In genomic region chr1:56222914-56223540, GRCh38 we compare ENCODE assay signal across 20 cellular contexts.
"Had no signal": no experiment of that assay in that cellular context is flagged by ENCODE, and none has a peak within 500 bp of the region (broad histone marks: within the 10 kb centered on the region; RNA-seq: fewer than 3 reads in every experiment).

No MANE protein-coding gene starts in this region.

- DNase-seq: Karpas-422, KBM-7, MG63, NCI-H1092 treated with DMSO at 0.1 percent for 48 hours, NCI-H1436, NCI-H1694, NCI-H1930, NCI-H2081, NCI-H2107, NCI-H2227 treated with DMSO at 0.1 percent for 48 hours, NCI-H510A, NCI-H524 treated with DMSO at 0.1 percent for 48 hours, NCI-H69, NCI-H774, RPMI8226, SHP77, SK-N-SH, SW 1271, T-cell had no signal

- H3K27me3 ChIP-seq: MG63 had no signal

- H3K4me2 ChIP-seq: SK-N-SH had no signal

- H3K4me3 ChIP-seq: MG63 had no signal

- H3K36me3 ChIP-seq: MG63 had no signal

- H3K36me3 Mint-ChIP-seq: T-cell had no signal

- H3K4me1 Mint-ChIP-seq: T-cell had no signal

- H3K27ac Mint-ChIP-seq: T-cell had no signal

- FAIRE-seq: RCC 7860 had no signal

- H3K9me3 ChIP-seq: MG63, SK-N-SH had no signal

- ATAC-seq: T-cell had no signal

- H3K9ac ChIP-seq: SK-N-SH had no signal

- H3K4me3 Mint-ChIP-seq: T-cell had no signal
